ENCODE assay signal across 14 cellular contexts in genomic region chr5:150500328-150500841, GRCh38. TPM values are rescaled to one million over a fixed set of nuclear protein-coding genes. Genes with fewer than 3 reads are reported as not detected.
DNase-seq lines count a peak whose midpoint lies in the region; ATAC-seq and TF ChIP-seq lines count a peak whose summit lies in the region.
"Had no signal": no experiment of that assay in that cellular context is flagged by ENCODE, and none has a peak within 500 bp of the region (broad histone marks: within the 10 kb centered on the region; RNA-seq: fewer than 3 reads in every experiment).

No MANE protein-coding gene starts in this region.

- H3K27ac ChIP-seq in HEK293 (ENCODE audit: extremely low read depth, low read depth, low read length) (no peak overlapping the region), left lung (peak overlapping the region in 1 of 2 donors; percentile 49), skin epidermis (peak overlapping the region in 19 of 21 experiments; percentile 62 to 91 (median 82))

- H3K36me3 ChIP-seq in HEK293 (ENCODE audit: control insufficient read depth in 2 of 2, insufficient read depth in 1 of 2, low read length in 2 of 2) (peaks cover 0 to 3% of the 10 kb centered on the region in 2 experiments; a peak in 2 of 3 replicates), left lung (peaks cover 0 to 5% of the 10 kb centered on the region in 2 donors)

- intact Hi-C loops in left lung (cut with DNase I): no loop called here

- H3K4me3 ChIP-seq in HEK293 (ENCODE audit: low read depth, low read length) (no peak overlapping the region), left lung (no peak overlapping the region), skin epidermis (no peak overlapping the region)

- peaks cover 84% of the 10 kb centered on the region for H3K4me1 Mint-ChIP-seq in endothelial cell (ENCODE audit: unreplicated experiment)
- H3K4me1 Mint-ChIP-seq: activated T-helper 17 cell treated with anti-CD3 and anti-CD28 coated beads, Interleukin-2, amount 50 U/mL, for 72 hours had no signal

- H3K4me1 ChIP-seq in HEK293 (ENCODE audit: control insufficient read depth, insufficient read depth, low read length) (peaks cover 27% of the 10 kb centered on the region), left lung (peaks cover 46 to 97% of the 10 kb centered on the region in 2 donors)

- peaks cover 21% of the 10 kb centered on the region for H3K36me3 Mint-ChIP-seq in endothelial cell (ENCODE audit: low read depth, unreplicated experiment)

- peak overlapping the region; percentile 37 for H3K4me3 Mint-ChIP-seq in endothelial cell (ENCODE audit: unreplicated experiment)
- H3K4me3 Mint-ChIP-seq: activated T-helper 17 cell treated with anti-CD3 and anti-CD28 coated beads, Interleukin-2, amount 50 U/mL, for 72 hours; T-helper 1 cell treated with Interleukin-12 subunit alpha and Interleukin-12 subunit beta and Interleukin-4 antibody, amounts not matched to agents 30 μg/mL and 1 μg/mL, for 36 hours had no signal

- CTCF ChIA-PET in HEK293 (lab: Yijun Ruan, JAX): interaction anchor here (1.3 to 1.8 kb wide), 2 partner anchors 24 to 44 kb away, joined by 3 to 4 read pairs; no protein-coding TSS in a partner anchor

- DNase-seq in endothelial cell (ENCODE audit: low spot score) (no peak), left lung (no peak), putamen (ENCODE audit: low spot score) (no peak), NCI-H526 (lab: John Stamatoyannopoulos, UW) (no peak), A172 (ENCODE audit: low spot score) (no peak), OCI-M1 (lab: John Stamatoyannopoulos, UW) (no peak)
- DNase-seq: activated CD4-positive, alpha-beta T cell treated with anti-CD3 and anti-CD28 coated beads, Interleukin-2, amount 50 U/mL, for 48 hours; DMS53; NCI-H2171 treated with DMSO at 0.1 percent for 48 hours; PC-3 had no signal

- H3K27me3 ChIP-seq in left lung: no peaks in the 10 kb centered on the region

- H3K27me3 Mint-ChIP-seq in endothelial cell (ENCODE audit: unreplicated experiment): peaks cover 5% of the 10 kb centered on the region
- H3K27me3 Mint-ChIP-seq: activated T-helper 17 cell treated with anti-CD3 and anti-CD28 coated beads, Interleukin-2, amount 50 U/mL, for 72 hours had no signal

- ATAC-seq in left lung: peak; percentile 6
- ATAC-seq: activated T-helper 17 cell treated with anti-CD3 and anti-CD28 coated beads, Interleukin-2, amount 50 U/mL, for 72 hours; PC-3 had no signal

- no peaks in the 10 kb centered on the region for H3K9me3 ChIP-seq in HEK293 (ENCODE audit: control insufficient read depth, insufficient read depth, low read depth, low read length)
- H3K9me3 ChIP-seq in left lung: no peaks in the 10 kb centered on the region

- H3K9me3 Mint-ChIP-seq in endothelial cell (ENCODE audit: unreplicated experiment): no peaks in the 10 kb centered on the region
- H3K9me3 Mint-ChIP-seq: activated T-helper 17 cell treated with anti-CD3 and anti-CD28 coated beads, Interleukin-2, amount 50 U/mL, for 72 hours; T-helper 1 cell treated with Interleukin-12 subunit alpha and Interleukin-12 subunit beta and Interleukin-4 antibody, amounts not matched to agents 30 μg/mL and 1 μg/mL, for 36 hours had no signal

- no peak overlapping the region for H3K27ac Mint-ChIP-seq in endothelial cell (ENCODE audit: unreplicated experiment)
- H3K27ac Mint-ChIP-seq: activated T-helper 17 cell treated with anti-CD3 and anti-CD28 coated beads, Interleukin-2, amount 50 U/mL, for 72 hours; T-helper 1 cell treated with Interleukin-12 subunit alpha and Interleukin-12 subunit beta and Interleukin-4 antibody, amounts not matched to agents 30 μg/mL and 1 μg/mL, for 36 hours had no signal

- TF ChIP-seq CTCF in HEK293 (tag by site-specific recombination; IDR thresholded peaks at IDR 0.05) (no peak), endothelial cell (IDR thresholded peaks at IDR 0.05; ENCODE audit: unreplicated experiment) (no peak), left lung (IDR thresholded peaks at IDR 0.05) (no peak)

- POLR2A ChIA-PET in HEK293 (lab: Yijun Ruan, JAX): no interaction called here

TF ChIP-seq in HEK293, 187 proteins besides CTCF, POLR2A, EP300 and RAD21:
- peak; percentile 72 for TF ChIP-seq KLF1 (tag by site-specific recombination; IDR thresholded peaks at IDR 0.05)
- no peak for TF ChIP-seq ZNF280D (tag by site-specific recombination; IDR thresholded peaks at IDR 0.05)

RNA-seq across cellular contexts. Expression of gene NDST1, which starts 7.5 kb away (rescaled TPM):
- total RNA-seq in endothelial cell (ENCODE audit: unreplicated experiment) (178 TPM), left lung (100 to 1,000 TPM in 1 of 2 donors, 10 to 100 TPM in 1; 89.3 to 100 TPM)
- 55.4 and 77.8 TPM in 2 replicates for total RNA-seq in A172 (2014; rRNA removed; shearing (Covaris generic))

RNA-seq across cellular contexts. Expression of gene RPS14, which starts 50.8 kb away (rescaled TPM):
- total RNA-seq in endothelial cell (ENCODE audit: unreplicated experiment): 2,784 TPM
- total RNA-seq in left lung: 1,000 to 10,000 TPM; 1,428 to 1,504 TPM
- total RNA-seq in A172 (2014; rRNA removed; shearing (Covaris generic)): 2,916 and 3,804 TPM in 2 replicates
